8 cellular contexts compared by ENCODE assay signal in genomic region chr13:112969692-112970338, GRCh38. TPM values are rescaled to one million over a fixed set of nuclear protein-coding genes. Genes with fewer than 3 reads are reported as not detected.
DNase-seq lines count a peak whose midpoint lies in the region; FAIRE-seq and TF ChIP-seq lines count a peak whose summit lies in the region.

No MANE protein-coding gene starts in this region.

- H3K4me3 ChIP-seq in keratinocyte (ENCODE audit: control insufficient read depth in 2 of 3, extremely low read depth in 1 of 3, insufficient read depth in 2 of 3, low read depth in 1 of 3, low read length in 3 of 3) (peak overlapping the region in 1 of 3 experiments; percentile 12), stomach (peak overlapping the region; percentile 49 to 64 (median 59))

- TF ChIP-seq EP300 in stomach (IDR thresholded peaks at IDR 0.05) = no peak

- H3K4me2 ChIP-seq in keratinocyte (ENCODE audit: control insufficient read depth, extremely low read depth, insufficient read depth, low read depth, low read length) = no peak overlapping the region

- H3K9ac ChIP-seq in keratinocyte (ENCODE audit: control insufficient read depth, extremely low read depth, insufficient read depth, low read length) = no peak overlapping the region

- intact Hi-C loops in stomach (cut with DNase I; ENCODE audit: low total_unique reads) = no loop called here

- dilution Hi-C loops in keratinocyte (cut with MboI; ENCODE audit: extremely low pct_ligation_motif_present, low sequenced_read_pairs) = no loop called here

- H4K20me1 ChIP-seq in keratinocyte (ENCODE audit: control insufficient read depth, extremely low read depth, insufficient read depth, low read length) = peaks cover 6% of the 10 kb centered on the region

- DNase-seq in NCI-H748 (lab: John Stamatoyannopoulos, UW; ENCODE audit: unreplicated experiment) = peak; percentile 75
- no peak for DNase-seq in NCI-H748 treated with DMSO at 0.1 percent for 48 hours (lab: John Stamatoyannopoulos, UW)
- DNase-seq in keratinocyte (ENCODE audit: low read depth, low spot score) = no peak
- no peak for DNase-seq in stomach
- DNase-seq in NAMALWA (ENCODE audit: low spot score) = no peak
- DNase-seq in RKO (ENCODE audit: low spot score) = no peak
- no peak for DNase-seq in effector CD8-positive, alpha-beta T cell (lab: John Stamatoyannopoulos, UW)

- TF ChIP-seq POLR2A in stomach (IDR thresholded peaks at IDR 0.05) = no peak

- H3K36me3 ChIP-seq in keratinocyte (ENCODE audit: control insufficient read depth in 2 of 2, extremely low read depth in 1 of 2, insufficient read depth in 2 of 2, low read length in 2 of 2) (no peaks in the 10 kb centered on the region), stomach (no peaks in the 10 kb centered on the region)

- H3K27ac ChIP-seq in VCaP (peak overlapping the region; percentile 79), keratinocyte (ENCODE audit: control insufficient read depth, insufficient read depth, low read length) (no peak overlapping the region), stomach (peak overlapping the region; percentile 76 to 84 (median 83))

- H3K79me2 ChIP-seq in keratinocyte (ENCODE audit: control insufficient read depth, insufficient read depth, low read length) = no peaks in the 10 kb centered on the region

- peaks cover 4% of the 10 kb centered on the region for H3K4me1 ChIP-seq in keratinocyte (ENCODE audit: control insufficient read depth, extremely low read depth, insufficient read depth, low read length)
- peaks cover 19 to 27% (median 24%) of the 10 kb centered on the region in 4 donors for H3K4me1 ChIP-seq in stomach

- H3K9me3 ChIP-seq in keratinocyte (ENCODE audit: control insufficient read depth, low read depth, low read length) (peaks cover 3% of the 10 kb centered on the region), stomach (no peaks in the 10 kb centered on the region)

- peak overlapping the region; percentile 6 for H2AFZ ChIP-seq in keratinocyte (ENCODE audit: control insufficient read depth, low read length)

- H3K9me1 ChIP-seq in keratinocyte (ENCODE audit: control insufficient read depth, extremely low read depth, insufficient read depth, low read length) = no peaks in the 10 kb centered on the region

- TF ChIP-seq CTCF in VCaP (conservative IDR thresholded peaks at IDR 0.05) (no peak), keratinocyte (optimal IDR thresholded peaks at IDR 0.05 in 1 of 3, IDR thresholded peaks at IDR 0.05 in 1 of 3, conservative IDR thresholded peaks at IDR 0.05 in 1 of 3; ENCODE audit: extremely low read depth in 1 of 3, insufficient read depth in 2 of 3, low read length in 3 of 3) (peak in 1 of 3 experiments; percentile 1), stomach (IDR thresholded peaks at IDR 0.05) (no peak)

- FAIRE-seq in keratinocyte (lab: Jason Lieb, UNC) = no peak

- WGBS in stomach, 5 donors = 37 to 45% (median 39%) methylated on average over 13 of the region's 13 CpGs

- H3K27me3 ChIP-seq in keratinocyte (ENCODE audit: control insufficient read depth, extremely low read depth, insufficient read depth, low read length) = peaks cover 58% of the 10 kb centered on the region
- peaks cover 0 to 56% (median 10%) of the 10 kb centered on the region in 3 donors for H3K27me3 ChIP-seq in stomach

RNA-seq across cellular contexts. Expression of gene MCF2L, which starts 0.8 kb away (rescaled TPM):
- polyA plus RNA-seq in keratinocyte = 0.14 TPM in 1 of 3 replicates, not detected in the others
- 0.69 TPM for polyA plus RNA-seq in keratinocyte (2011; ENCODE audit: low read depth)
- 0.09 TPM in 1 of 2 replicates, not detected in the other for polyA plus RNA-seq in keratinocyte (2011; cell fraction: cytosol; rRNA removed)
- 0.15 and 0.22 TPM in 2 replicates for polyA plus RNA-seq in keratinocyte (2011; cell fraction: nucleus; rRNA removed)
- 0.59 TPM in 1 of 2 replicates, not detected in the other for polyA plus RNA-seq in keratinocyte (2012; ENCODE audit: low replicate concordance)
- polyA minus RNA-seq in keratinocyte = 0.06 TPM in 1 of 3 replicates, not detected in the others
- polyA minus RNA-seq in keratinocyte (2011; cell fraction: cytosol; rRNA and poly(A)+ RNA removed) = 0.19 TPM
- polyA minus RNA-seq in keratinocyte (2011; cell fraction: nucleus; rRNA and poly(A)+ RNA removed) = 0.16 and 0.32 TPM in 2 replicates
- 100 to 1,000 TPM in 1 of 5 donors, 10 to 100 TPM in 4; 39.1 to 363 (median 58.6) TPM for total RNA-seq in stomach
- polyA plus RNA-seq in stomach = 10 to 100 TPM; 10.8 to 20.0 (median 13.3) TPM

Comparison
In these comparisons a context has a peak if more than half of its experiments do, and no peak if none do; other contexts are left out.
1. RNA of gene MCF2L, which starts 0.8 kb away (polyA plus RNA-seq): 10.8 to 20.0 TPM in stomach; 0.09 to 0.69 TPM in keratinocyte; every median in the first group is over 4 times any median in the second.